In the genomic region with DNA sequence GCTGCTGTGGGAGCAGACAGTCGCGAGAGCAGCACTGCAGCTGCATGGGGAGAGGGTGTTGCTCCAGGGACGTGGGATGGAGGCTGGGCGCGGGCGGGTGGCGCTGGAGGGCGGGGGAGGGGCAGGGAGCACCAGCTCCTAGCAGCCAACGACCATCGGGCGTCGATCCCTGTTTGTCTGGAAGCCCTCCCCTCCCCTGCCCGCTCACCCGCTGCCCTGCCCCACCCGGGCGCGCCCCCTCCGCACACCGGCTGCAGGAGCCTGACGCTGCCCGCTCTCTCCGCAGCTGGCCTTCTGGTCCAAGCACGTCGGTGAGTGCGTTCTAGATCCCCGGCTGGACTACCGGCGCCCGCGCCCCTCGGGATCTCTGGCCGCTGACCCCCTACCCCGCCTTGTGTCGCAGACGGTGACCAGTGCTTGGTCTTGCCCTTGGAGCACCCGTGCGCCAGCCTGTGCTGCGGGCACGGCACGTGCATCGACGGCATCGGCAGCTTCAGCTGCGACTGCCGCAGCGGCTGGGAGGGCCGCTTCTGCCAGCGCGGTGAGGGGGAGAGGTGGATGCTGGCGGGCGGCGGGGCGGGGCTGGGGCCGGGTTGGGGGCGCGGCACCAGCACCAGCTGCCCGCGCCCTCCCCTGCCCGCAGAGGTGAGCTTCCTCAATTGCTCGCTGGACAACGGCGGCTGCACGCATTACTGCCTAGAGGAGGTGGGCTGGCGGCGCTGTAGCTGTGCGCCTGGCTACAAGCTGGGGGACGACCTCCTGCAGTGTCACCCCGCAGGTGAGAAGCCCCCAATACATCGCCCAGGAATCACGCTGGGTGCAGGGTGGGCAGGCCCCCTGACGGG, we compare ENCODE assay signal across 7 cellular contexts. TPM values are rescaled to one million over a fixed set of nuclear protein-coding genes. Genes with fewer than 3 reads are reported as not detected.
DNase-seq lines count a peak whose midpoint lies in the region; ATAC-seq and TF ChIP-seq lines count a peak whose summit lies in the region.

No MANE protein-coding gene starts in this region.

- peak; percentile 50 for DNase-seq in NCI-H2196 (lab: John Stamatoyannopoulos, UW; ENCODE audit: unreplicated experiment)
- DNase-seq in adipocyte (ENCODE audit: low read depth): peak; percentile 21
- DNase-seq in iPS-NIHi11 (ENCODE audit: low spot score): peak; percentile 79
- peak; percentile 17 to 30 for DNase-seq in thyroid gland
- no peak for DNase-seq in anterior cingulate cortex (lab: John Stamatoyannopoulos, UW)

- TF ChIP-seq POLR2A in thyroid gland (IDR thresholded peaks at IDR 0.05): no peak

- H3K27me3 ChIP-seq in adipocyte (replicated peaks; ENCODE audit: control insufficient read depth, insufficient read depth, low read length) (peaks cover 16% of the 10 kb centered on the region), thyroid gland (no peaks in the 10 kb centered on the region)

- H3K9me3 ChIP-seq in adipocyte (ENCODE audit: control insufficient read depth, low read length) (no peaks in the 10 kb centered on the region), thyroid gland (no peaks in the 10 kb centered on the region)

- no peak overlapping the region for H3K27ac ChIP-seq in thyroid gland

- H3K9ac ChIP-seq in adipocyte (ENCODE audit: low read length): no peak overlapping the region

- peak; percentile 61 for ATAC-seq in GM21381 (IDR thresholded peaks at IDR 0.05; ENCODE audit: unreplicated experiment)
- no peak for ATAC-seq in HG03095 (IDR thresholded peaks at IDR 0.05; ENCODE audit: unreplicated experiment)

- H3K4me3 ChIP-seq in adipocyte (ENCODE audit: low read length) (peak overlapping the region; percentile 72), thyroid gland (replicated peaks in 1 of 3) (peak overlapping the region in 1 of 3 donors; percentile 34)

- intact Hi-C loops in thyroid gland (cut with DNase I): loop anchor here (5.0 kb wide), 1 partner anchor 91 kb away; no protein-coding TSS in a partner anchor

- TF ChIP-seq CTCF in thyroid gland (IDR thresholded peaks at IDR 0.05): no peak

- H3K4me1 ChIP-seq in adipocyte (ENCODE audit: control insufficient read depth, insufficient read depth, low read length) (peaks cover 9% of the 10 kb centered on the region), thyroid gland (peaks cover 10 to 15% of the 10 kb centered on the region in 2 donors)

- no peaks in the 10 kb centered on the region for H3K36me3 ChIP-seq in adipocyte (ENCODE audit: control insufficient read depth, insufficient read depth, low read length, severe bottlenecking)
- no peaks in the 10 kb centered on the region for H3K36me3 ChIP-seq in thyroid gland

- 1% methylated on average over 14 to 41 of the region's 71 CpGs for WGBS in thyroid gland, 2 donors

RNA-seq across cellular contexts. Expression of gene PROC, which starts 4.6 kb away (rescaled TPM):
- not detected for total RNA-seq in thyroid gland

RNA-seq across cellular contexts. Expression of gene MAP3K2, which starts 35.1 kb away (rescaled TPM):
- 100 to 1,000 TPM in 1 of 4 donors, 10 to 100 TPM in 3; 84.8 to 118 (median 92.8) TPM for total RNA-seq in thyroid gland

Comparison
In these comparisons a context has a peak if more than half of its experiments do, and no peak if none do; other contexts are left out.
1. DNase-seq: peak in NCI-H2196 (single experiment), adipocyte (single experiment), iPS-NIHi11 (single experiment) and thyroid gland (2 of 2); none in anterior cingulate cortex (0 of 58).